ENCODE assay signal across 19 cellular contexts in the genomic region with DNA sequence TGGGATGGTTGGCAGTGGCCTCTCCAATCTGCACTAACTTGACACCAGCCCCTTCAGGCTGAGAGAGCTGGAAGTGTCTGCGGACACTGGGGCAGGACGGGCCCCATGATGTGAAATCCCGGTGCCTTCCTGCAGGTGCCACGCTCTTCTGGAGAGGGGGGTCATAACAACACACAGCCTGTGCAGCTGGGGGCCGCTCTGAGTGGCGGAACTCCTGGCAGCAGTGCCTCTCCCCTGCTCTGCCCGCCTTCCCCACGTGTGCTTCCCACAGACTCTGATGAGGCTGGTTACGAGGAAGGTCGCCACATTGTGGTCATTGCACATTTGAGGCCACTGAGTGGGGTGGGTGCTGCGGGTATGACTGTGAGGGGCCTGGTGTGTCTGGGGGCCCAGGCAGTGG.
DNase-seq lines count a peak whose midpoint lies in the region; ATAC-seq, FAIRE-seq and TF ChIP-seq lines count a peak whose summit lies in the region.
"Had no signal": no experiment of that assay in that cellular context is flagged by ENCODE, and none has a peak within 500 bp of the region (broad histone marks: within the 10 kb centered on the region; RNA-seq: fewer than 3 reads in every experiment).

No MANE protein-coding gene starts in this region.

- H3K4me3 ChIP-seq in DND-41 (ENCODE audit: low read depth in 1 of 2, low read length in 2 of 2) (no peak overlapping the region), HepG2 (replicated peaks in 1 of 3; ENCODE audit: insufficient read depth in 1 of 3, low read depth in 2 of 3, low read length in 3 of 3) (no peak overlapping the region), PC-9 (no peak overlapping the region), hepatocyte (no peak overlapping the region)
- H3K4me3 ChIP-seq: BLaER1 treated with 17β-estradiol and CSF1 and Interleukin-3, amounts not matched to agents 10 nM and 100 nM; SJCRH30 had no signal

- no peak overlapping the region for H3K4me2 ChIP-seq in DND-41 (ENCODE audit: insufficient read depth, low read length)
- H3K4me2 ChIP-seq in HepG2 (ENCODE audit: low read depth, low read length), result no peak overlapping the region
- no peak overlapping the region for H3K4me2 ChIP-seq in PC-9
- H3K4me2 ChIP-seq in hepatocyte, result no peak overlapping the region
- H3K4me2 ChIP-seq: BLaER1 treated with 17β-estradiol and CSF1 and Interleukin-3, amounts not matched to agents 10 nM and 100 nM; KMS-11 had no signal

- no peak overlapping the region for H3K9ac ChIP-seq in DND-41 (ENCODE audit: low read depth, low read length)
- H3K9ac ChIP-seq in HepG2 (ENCODE audit: insufficient read depth, low read depth, low read length), result no peak overlapping the region
- H3K9ac ChIP-seq: BLaER1 treated with 17β-estradiol and CSF1 and Interleukin-3, amounts not matched to agents 10 nM and 100 nM; KMS-11 had no signal

- CTCF ChIA-PET in WTC11 (lab: Charles Lee) (no interaction called here), HepG2 (lab: Yijun Ruan, JAX; ENCODE audit: low intra/inter-chr PET ratio, low total read pairs) (no interaction called here), PC-9 (lab: Charles Lee) (no interaction called here)

- no peaks in the 10 kb centered on the region for H3K27me3 Mint-ChIP-seq in WTC11 (ENCODE audit: low read depth)
- no peaks in the 10 kb centered on the region for H3K27me3 Mint-ChIP-seq in progenitor cell of endocrine pancreas

- H3K27me3 ChIP-seq in DND-41 (ENCODE audit: insufficient read depth, low read length, poor library complexity), result no peaks in the 10 kb centered on the region
- no peaks in the 10 kb centered on the region for H3K27me3 ChIP-seq in HepG2 (ENCODE audit: control insufficient read depth in 1 of 2, insufficient read depth in 2 of 2, low read length in 2 of 2)
- no peaks in the 10 kb centered on the region for H3K27me3 ChIP-seq in PC-9 (ENCODE audit: insufficient read depth, low read depth)
- no peaks in the 10 kb centered on the region for H3K27me3 ChIP-seq in hepatocyte
- H3K27me3 ChIP-seq: BLaER1 treated with 17β-estradiol and CSF1 and Interleukin-3, amounts not matched to agents 10 nM and 100 nM; SJCRH30 had no signal

- no peaks in the 10 kb centered on the region for H3K9me3 Mint-ChIP-seq in WTC11
- no peaks in the 10 kb centered on the region for H3K9me3 Mint-ChIP-seq in progenitor cell of endocrine pancreas (ENCODE audit: low read depth)
- H3K9me3 Mint-ChIP-seq: CD8-positive, alpha-beta memory T cell had no signal

- no peak for TF ChIP-seq EP300 in HepG2 (IDR thresholded peaks at IDR 0.05; ENCODE audit: low read depth in 2 of 2, low read length in 2 of 2)
- TF ChIP-seq EP300 in HepG2 (CRISPR knock-in tag; IDR thresholded peaks at IDR 0.05; ENCODE audit: borderline replicate concordance), result no peak

- H2AFZ ChIP-seq in DND-41 (ENCODE audit: low read depth, low read length), result no peak overlapping the region
- no peak overlapping the region for H2AFZ ChIP-seq in HepG2 (ENCODE audit: low read length)
- no peak overlapping the region for H2AFZ ChIP-seq in PC-9
- H2AFZ ChIP-seq in hepatocyte, result no peak overlapping the region

- no peak for TF ChIP-seq POLR2A in HepG2 (IDR thresholded peaks at IDR 0.05; ENCODE audit: insufficient read depth in 1 of 2, low read depth in 2 of 2, low read length in 2 of 2)

- H3K9me2 ChIP-seq in PC-9 (ENCODE audit: insufficient read depth) (no peaks in the 10 kb centered on the region), hepatocyte (replicated peaks; ENCODE audit: insufficient read depth) (no peaks in the 10 kb centered on the region)

- DNase-seq in DND-41 (no peak), WTC11 (ENCODE audit: low spot score) (no peak), HepG2 (ENCODE audit: low spot score) (no peak), progenitor cell of endocrine pancreas (ENCODE audit: low spot score, unreplicated experiment) (no peak), PC-9 (no peak), hepatocyte (ENCODE audit: low spot score) (no peak), SKM-1 treated with dmso at 0.1 percent for 144 hours (lab: John Stamatoyannopoulos, UW; ENCODE audit: unreplicated experiment) (no peak)
- DNase-seq: CD8-positive, alpha-beta memory T cell; NCI-H1417 treated with DMSO at 0.1 percent for 48 hours; NCI-H187 treated with DMSO at 0.1 percent for 48 hours; NCI-H345; NCI-H524 treated with DMSO at 0.1 percent for 48 hours; SJCRH30 had no signal

- no peak for FAIRE-seq in HepG2 (lab: Jason Lieb, UNC)
- FAIRE-seq: GM12892, GM18507 had no signal

- H3K9me3 ChIP-seq in DND-41 (ENCODE audit: insufficient read depth, low read length, severe bottlenecking) (no peaks in the 10 kb centered on the region), HepG2 (ENCODE audit: low read length) (no peaks in the 10 kb centered on the region), PC-9 (ENCODE audit: insufficient read depth, low read depth) (no peaks in the 10 kb centered on the region), hepatocyte (ENCODE audit: low read depth) (no peaks in the 10 kb centered on the region)
- H3K9me3 ChIP-seq: BLaER1 treated with 17β-estradiol and CSF1 and Interleukin-3, amounts not matched to agents 10 nM and 100 nM; SJCRH30 had no signal

- no peaks in the 10 kb centered on the region for H3F3A ChIP-seq in PC-9 (ENCODE audit: insufficient read depth, low read depth)

- in situ Hi-C loops in HepG2 (cut with HindIII; ENCODE audit: extremely low pct_ligation_motif_present, low pct_unique_long_range_greater_than_20kb), result no loop called here

- TF ChIP-seq CTCF in DND-41 (IDR thresholded peaks at IDR 0.05; ENCODE audit: borderline replicate concordance, extremely low read depth, low read length, poor library complexity, severe bottlenecking) (no peak), WTC11 (IDR thresholded peaks at IDR 0.05) (no peak), HepG2 (CRISPR knock-in tag; IDR thresholded peaks at IDR 0.05) (no peak), progenitor cell of endocrine pancreas (IDR thresholded peaks at IDR 0.05; ENCODE audit: unreplicated experiment) (no peak), PC-9 (conservative IDR thresholded peaks at IDR 0.05) (no peak), hepatocyte (IDR thresholded peaks at IDR 0.05; ENCODE audit: poor library complexity) (no peak)

- H3K4me3 Mint-ChIP-seq in WTC11 (no peak overlapping the region), progenitor cell of endocrine pancreas (ENCODE audit: low read depth) (no peak overlapping the region)
- H3K4me3 Mint-ChIP-seq: CD8-positive, alpha-beta memory T cell had no signal

- H3K4me1 Mint-ChIP-seq in WTC11 (peaks cover 26% of the 10 kb centered on the region), progenitor cell of endocrine pancreas (ENCODE audit: low read depth) (no peaks in the 10 kb centered on the region)

- ATAC-seq in DND-41 (ENCODE audit: insufficient read depth, low read depth) (0 out of 3 replicates have a peak, but pooled peaks have one; percentile 15), WTC11 (no peak), HepG2 (no peak; the same call in 2 of the 3 replicates), HG02938 (IDR thresholded peaks at IDR 0.05; ENCODE audit: unreplicated experiment) (no peak)
- ATAC-seq: Panc1 had no signal

- H3K36me3 ChIP-seq in DND-41 (ENCODE audit: insufficient read depth, low read length) (peaks cover 90% of the 10 kb centered on the region), HepG2 (replicated peaks in 1 of 2; ENCODE audit: control insufficient read depth in 1 of 2, insufficient read depth in 2 of 2, low read length in 2 of 2) (peaks cover 12 to 67% of the 10 kb centered on the region in 2 experiments), PC-9 (ENCODE audit: low read depth) (peaks cover 12% of the 10 kb centered on the region; the same call in 1 of the 2 replicates), hepatocyte (replicated peaks; ENCODE audit: insufficient read depth, low read depth) (no peaks in the 10 kb centered on the region)

- POLR2A ChIA-PET in WTC11 (lab: Charles Lee), result no interaction called here
- POLR2A ChIA-PET in HepG2 (lab: Yijun Ruan, JAX), result no interaction called here
- POLR2A ChIA-PET in PC-9 (lab: Charles Lee; ENCODE audit: unreplicated experiment), result no interaction called here

- H3K79me2 ChIP-seq in DND-41 (ENCODE audit: insufficient read depth, low read length) (no peaks in the 10 kb centered on the region), HepG2 (ENCODE audit: insufficient read depth, low read length) (no peaks in the 10 kb centered on the region), PC-9 (ENCODE audit: low read depth) (no peaks in the 10 kb centered on the region), hepatocyte (no peaks in the 10 kb centered on the region)

- H4K20me1 ChIP-seq in DND-41 (ENCODE audit: insufficient read depth, low read length) (peaks cover 11% of the 10 kb centered on the region), HepG2 (ENCODE audit: insufficient read depth, low read length) (no peaks in the 10 kb centered on the region), PC-9 (ENCODE audit: insufficient read depth) (no peaks in the 10 kb centered on the region), hepatocyte (ENCODE audit: insufficient read depth, poor library complexity, severe bottlenecking) (no peaks in the 10 kb centered on the region)

- intact Hi-C loops in HepG2 (cut with micrococcal nuclease; ENCODE audit: unreplicated experiment) (no loop called here), PC-9 (cut with micrococcal nuclease; ENCODE audit: unreplicated experiment) (no loop called here)

- 96% methylated on average over 9 of the region's 11 CpGs for WGBS in HepG2 (ENCODE audit: low lambda C conversion rate)
- WGBS in hepatocyte (ENCODE audit: low lambda C conversion rate, missing lambda C conversion rate), result 95% methylated on average over 9 of the region's 11 CpGs

- TF ChIP-seq RAD21 in HepG2 (CRISPR knock-in tag; IDR thresholded peaks at IDR 0.05), result no peak

- H3K4me1 ChIP-seq in DND-41 (ENCODE audit: insufficient read depth, low read length) (no peaks in the 10 kb centered on the region), HepG2 (ENCODE audit: insufficient read depth, low read length) (no peaks in the 10 kb centered on the region), PC-9 (replicated peaks; ENCODE audit: insufficient read depth) (no peaks in the 10 kb centered on the region), hepatocyte (ENCODE audit: insufficient read depth) (no peaks in the 10 kb centered on the region)
- H3K4me1 ChIP-seq: SJCRH30 had no signal

- BruUV-seq in HepG2 (replicated peaks; lab: Mats Ljungman, UMichigan), result no TSS peak
- no TSS peak for BruUV-seq in PC-9 (replicated peaks; lab: Mats Ljungman, UMichigan)

- H3K36me3 Mint-ChIP-seq in WTC11 (peaks cover 88% of the 10 kb centered on the region), progenitor cell of endocrine pancreas (ENCODE audit: insufficient read depth) (peaks cover 51% of the 10 kb centered on the region)

- H3K27ac ChIP-seq in DND-41 (ENCODE audit: low read length) (no peak overlapping the region), HepG2 (ENCODE audit: extremely low read length, insufficient read depth, low read length) (no peak overlapping the region), PC-9 (no peak overlapping the region), hepatocyte (no peak overlapping the region)
- H3K27ac ChIP-seq: BLaER1 treated with 17β-estradiol and CSF1 and Interleukin-3, amounts not matched to agents 10 nM and 100 nM; KMS-11; SJCRH30 had no signal

- H3K27ac Mint-ChIP-seq in WTC11, result peak overlapping the region; percentile 30
- peak overlapping the region; percentile 74 for H3K27ac Mint-ChIP-seq in progenitor cell of endocrine pancreas

TF ChIP-seq in HepG2, 621 proteins besides CTCF, POLR2A, EP300 and RAD21 (continues in another document):
- no peak for TF ChIP-seq LCORL (IDR thresholded peaks at IDR 0.05)
- no peak for TF ChIP-seq LCORL (CRISPR knock-in tag; IDR thresholded peaks at IDR 0.05)
- no peak for TF ChIP-seq ZFX (CRISPR knock-in tag; IDR thresholded peaks at IDR 0.05; ENCODE audit: low read depth)
